10 cellular contexts compared by ENCODE assay signal in the genomic region with DNA sequence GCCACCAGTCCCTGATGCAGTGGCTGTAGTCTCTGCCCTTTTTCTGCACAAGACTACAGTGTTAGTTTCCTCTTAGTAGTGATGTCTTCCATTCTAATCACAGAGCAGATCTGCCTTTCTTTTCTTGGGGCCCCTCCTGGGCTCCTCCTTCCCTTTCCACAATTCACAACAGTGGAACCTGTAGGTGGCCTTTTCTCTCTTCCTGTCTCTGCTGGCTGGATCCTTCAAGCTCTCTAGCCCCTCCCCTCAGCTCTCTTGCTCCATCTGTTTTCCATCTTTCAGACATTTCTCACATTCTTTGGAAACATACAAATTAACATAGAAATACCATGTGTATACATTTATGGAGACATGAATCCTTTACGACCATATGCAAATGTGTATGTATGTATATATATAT. TPM values are rescaled to one million over a fixed set of nuclear protein-coding genes. Genes with fewer than 3 reads are reported as not detected.
DNase-seq lines count a peak whose midpoint lies in the region; ATAC-seq lines count a peak whose summit lies in the region.
"Had no signal": no experiment of that assay in that cellular context is flagged by ENCODE, and none has a peak within 500 bp of the region (broad histone marks: within the 10 kb centered on the region; RNA-seq: fewer than 3 reads in every experiment).

No MANE protein-coding gene starts in this region.

- peaks cover 0 to 3% of the 10 kb centered on the region in 2 experiments for H3K4me1 ChIP-seq in trophoblast cell (ENCODE audit: control insufficient read depth in 1 of 2, insufficient read depth in 2 of 2, low read length in 2 of 2)

- peak overlapping the region; percentile 69 for H3K4me2 ChIP-seq in trophoblast cell (ENCODE audit: low read length)

- no peaks in the 10 kb centered on the region for H3K36me3 ChIP-seq in trophoblast cell (ENCODE audit: control insufficient read depth in 1 of 2, insufficient read depth in 2 of 2, low read length in 2 of 2)

- ATAC-seq in GM19463 (IDR thresholded peaks at IDR 0.05; ENCODE audit: unreplicated experiment) (no peak), GM21423 (IDR thresholded peaks at IDR 0.05; ENCODE audit: unreplicated experiment) (no peak), GM18861 (IDR thresholded peaks at IDR 0.05; ENCODE audit: unreplicated experiment) (no peak)

- H2BK5ac ChIP-seq in trophoblast cell (ENCODE audit: low read depth, low read length, poor library complexity), result peak overlapping the region; percentile 46

- H3K4ac ChIP-seq in trophoblast cell (ENCODE audit: low read depth, low read length), result no peak overlapping the region

- H4K8ac ChIP-seq in trophoblast cell (ENCODE audit: low read depth, low read length), result peak overlapping the region; percentile 73

- peak overlapping the region; percentile 33 for H3K27ac ChIP-seq in trophoblast cell (ENCODE audit: low read depth, low read length)

- no peak overlapping the region for H3K9ac ChIP-seq in trophoblast cell (ENCODE audit: low read length)

- WGBS in trophoblast cell (ENCODE audit: extremely low coverage, insufficient coverage, insufficient read length), result no CpG with 5 or more reads among the region's 1 CpG

- peaks cover 4% of the 10 kb centered on the region for H3K79me1 ChIP-seq in trophoblast cell (ENCODE audit: low read length)

- peaks cover 3% of the 10 kb centered on the region for H3K79me2 ChIP-seq in trophoblast cell (ENCODE audit: control insufficient read depth, insufficient read depth, low read length, poor library complexity)

- H2BK120ac ChIP-seq in trophoblast cell (ENCODE audit: insufficient read depth, low read length, poor library complexity), result peak overlapping the region; percentile 15

- peak overlapping the region; percentile 83 for H2AFZ ChIP-seq in trophoblast cell (ENCODE audit: insufficient read depth, low read length, poor library complexity)

- no peak overlapping the region for H2AK5ac ChIP-seq in trophoblast cell (ENCODE audit: low read length)

- no peaks in the 10 kb centered on the region for H3K9me3 ChIP-seq in trophoblast cell (ENCODE audit: insufficient read depth, low read depth, low read length)

- no peak overlapping the region for H3K23ac ChIP-seq in trophoblast cell (ENCODE audit: low read length)

- peak overlapping the region; percentile 64 for H3K14ac ChIP-seq in trophoblast cell (ENCODE audit: low read length)

- no peak overlapping the region for H4K12ac ChIP-seq in trophoblast cell (ENCODE audit: low read depth, low read length)

- DNase-seq in EL, result peak; percentile 8
- peak; percentile 31 for DNase-seq in RPMI7951 (ENCODE audit: low read depth)
- peak; percentile 3 for DNase-seq in fibroblast of the conjunctiva (ENCODE audit: low read depth)
- DNase-seq in trophoblast cell, result no peak
- DNase-seq in midbrain (lab: John Stamatoyannopoulos, UW), result no peak
- DNase-seq: DMS 273 treated with DMSO at 0.1 percent for 48 hours, NCI-H446 treated with DMSO at 0.1 percent for 48 hours had no signal

- H2BK12ac ChIP-seq in trophoblast cell (ENCODE audit: low read length), result no peak overlapping the region

- H4K91ac ChIP-seq in trophoblast cell (ENCODE audit: low read depth, low read length), result no peak overlapping the region

- peak overlapping the region; percentile 61 for H3K4me3 ChIP-seq in trophoblast cell (ENCODE audit: low read depth, low read length)

- no peaks in the 10 kb centered on the region for H3K27me3 ChIP-seq in trophoblast cell (ENCODE audit: insufficient read depth, low read length)

- peak overlapping the region; percentile 61 for H3K18ac ChIP-seq in trophoblast cell (ENCODE audit: low read length)

RNA-seq across cellular contexts. Expression of gene SPIN2A, which starts 0.3 kb away (rescaled TPM):
- 0.20 and 0.48 TPM in 2 replicates for total RNA-seq in RPMI7951 (2014; rRNA removed; shearing (Covaris generic))
- polyA plus RNA-seq in trophoblast cell (2013), result 0.87 and 1.0 TPM in 2 replicates

RNA-seq across cellular contexts. Expression of gene SPIN2B, which starts 16.1 kb away (rescaled TPM):
- 15.6 and 19.3 TPM in 2 replicates for total RNA-seq in RPMI7951 (2014; rRNA removed; shearing (Covaris generic))
- polyA plus RNA-seq in trophoblast cell (2013), result 3.8 and 4.0 TPM in 2 replicates

Comparison
In these comparisons a context has a peak if more than half of its experiments do, and no peak if none do; other contexts are left out.
1. DNase-seq: peak in EL (single experiment), RPMI7951 (single experiment) and fibroblast of the conjunctiva (single experiment); none in trophoblast cell (0 of 2) and midbrain (single experiment).